2 cellular contexts compared by ENCODE assay signal in genomic region chr3:14438929-14439328, GRCh38.
TF ChIP-seq lines count a peak whose summit lies in the region.

No MANE protein-coding gene starts in this region.

TF ChIP-seq in A549, 52 proteins besides CTCF, POLR2A, EP300 and RAD21:
- TF ChIP-seq HOXA7 (CRISPR knock-in tag; IDR thresholded peaks at IDR 0.05) (no peak), SREBF2 (IDR thresholded peaks at IDR 0.05) (no peak), NR3C1 (IDR thresholded peaks at IDR 0.05) (no peak), ZSCAN20 (CRISPR knock-in tag; IDR thresholded peaks at IDR 0.05) (no peak), ZC3H11A (IDR thresholded peaks at IDR 0.05) (no peak), JUN (IDR thresholded peaks at IDR 0.05) (no peak), HDAC2 (IDR thresholded peaks at IDR 0.05) (no peak), CHD4 (IDR thresholded peaks at IDR 0.05; ENCODE audit: borderline replicate concordance) (no peak)

TF ChIP-seq in HCT116, 20 proteins besides CTCF, POLR2A, EP300 and RAD21:
- no peak for TF ChIP-seq SP1 (IDR thresholded peaks at IDR 0.05; ENCODE audit: low read depth)
- TF ChIP-seq ELF1 (IDR thresholded peaks at IDR 0.05; ENCODE audit: borderline replicate concordance, low read depth), result no peak
- TF ChIP-seq YY1 (IDR thresholded peaks at IDR 0.05; ENCODE audit: extremely low read depth, insufficient replicate concordance, low read depth, low read length), result no peak
- no peak for TF ChIP-seq MAX (IDR thresholded peaks at IDR 0.05)
- no peak for TF ChIP-seq EZH2 (IDR thresholded peaks at IDR 0.05)
- TF ChIP-seq CEBPB (IDR thresholded peaks at IDR 0.05; ENCODE audit: low read depth), result no peak
- TF ChIP-seq SRF (IDR thresholded peaks at IDR 0.05; ENCODE audit: low read depth), result no peak
- no peak for TF ChIP-seq EGR1 (IDR thresholded peaks at IDR 0.05; ENCODE audit: low read depth)
- TF ChIP-seq, protein P1, sequence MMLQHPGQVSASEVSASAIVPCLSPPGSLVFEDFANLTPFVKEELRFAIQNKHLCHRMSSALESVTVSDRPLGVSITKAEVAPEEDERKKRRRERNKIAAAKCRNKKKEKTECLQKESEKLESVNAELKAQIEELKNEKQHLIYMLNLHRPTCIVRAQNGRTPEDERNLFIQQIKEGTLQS (IDR thresholded peaks at IDR 0.05), result no peak
- no peak for TF ChIP-seq REST (IDR thresholded peaks at IDR 0.05; ENCODE audit: low read depth)
- TF ChIP-seq CBX3 (IDR thresholded peaks at IDR 0.05; ENCODE audit: low read depth), result no peak
- no peak for TF ChIP-seq ZFX (IDR thresholded peaks at IDR 0.05)
- no peak for TF ChIP-seq TCF7L2 (IDR thresholded peaks at IDR 0.05; ENCODE audit: borderline replicate concordance, extremely low read depth, insufficient read depth, insufficient read length)
- TF ChIP-seq SIN3A (IDR thresholded peaks at IDR 0.05; ENCODE audit: low read depth), result no peak
- no peak for TF ChIP-seq ZNF274 (IDR thresholded peaks at IDR 0.05; ENCODE audit: low read depth, low read length)
- TF ChIP-seq, protein P2, sequence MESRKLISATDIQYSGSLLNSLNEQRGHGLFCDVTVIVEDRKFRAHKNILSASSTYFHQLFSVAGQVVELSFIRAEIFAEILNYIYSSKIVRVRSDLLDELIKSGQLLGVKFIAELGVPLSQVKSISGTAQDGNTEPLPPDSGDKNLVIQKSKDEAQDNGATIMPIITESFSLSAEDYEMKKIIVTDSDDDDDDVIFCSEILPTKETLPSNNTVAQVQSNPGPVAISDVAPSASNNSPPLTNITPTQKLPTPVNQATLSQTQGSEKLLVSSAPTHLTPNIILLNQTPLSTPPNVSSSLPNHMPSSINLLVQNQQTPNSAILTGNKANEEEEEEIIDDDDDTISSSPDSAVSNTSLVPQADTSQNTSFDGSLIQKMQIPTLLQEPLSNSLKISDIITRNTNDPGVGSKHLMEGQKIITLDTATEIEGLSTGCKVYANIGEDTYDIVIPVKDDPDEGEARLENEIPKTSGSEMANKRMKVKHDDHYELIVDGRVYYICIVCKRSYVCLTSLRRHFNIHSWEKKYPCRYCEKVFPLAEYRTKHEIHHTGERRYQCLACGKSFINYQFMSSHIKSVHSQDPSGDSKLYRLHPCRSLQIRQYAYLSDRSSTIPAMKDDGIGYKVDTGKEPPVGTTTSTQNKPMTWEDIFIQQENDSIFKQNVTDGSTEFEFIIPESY (IDR thresholded peaks at IDR 0.05; ENCODE audit: extremely low read depth, insufficient replicate concordance, low read length), result no peak
